In genomic region chr1:3219005-3219724, GRCh38 we compare ENCODE assay signal across 9 cellular contexts.
DNase-seq lines count a peak whose midpoint lies in the region; TF ChIP-seq lines count a peak whose summit lies in the region.
"Had no signal": no experiment of that assay in that cellular context is flagged by ENCODE, and none has a peak within 500 bp of the region (broad histone marks: within the 10 kb centered on the region; RNA-seq: fewer than 3 reads in every experiment).

No MANE protein-coding gene starts in this region.

- peaks cover 0 to 5% (median 3%) of the 10 kb centered on the region in 3 donors for H3K27me3 Mint-ChIP-seq in immature natural killer cell (ENCODE audit: low read depth in 3 of 3)
- H3K27me3 Mint-ChIP-seq: activated naive CD4-positive, alpha-beta T cell treated with anti-CD3 and anti-CD28 coated beads, Interleukin-2, amount 50 U/mL, for 24 hours had no signal

- no peaks in the 10 kb centered on the region for H3K9me3 Mint-ChIP-seq in immature natural killer cell
- H3K9me3 Mint-ChIP-seq: activated naive CD4-positive, alpha-beta T cell treated with anti-CD3 and anti-CD28 coated beads, Interleukin-2, amount 50 U/mL, for 24 hours had no signal

- peak; percentile 2 for DNase-seq in GM04503 (ENCODE audit: low read depth)
- peak; percentile 6 to 50 for DNase-seq in cardiac fibroblast (ENCODE audit: low read depth in 2 of 2)
- DNase-seq in inferior parietal cortex (ENCODE audit: extremely low spot score) = peak; percentile 83
- DNase-seq in retinal pigment epithelial cell (ENCODE audit: low read depth) = peak; percentile 90
- DNase-seq in activated CD4-positive, CD25-positive, alpha-beta regulatory T cell treated with anti-CD3 and anti-CD28 coated beads, Interleukin-2, amount 50 U/mL, for 72 hours = no peak
- DNase-seq in immature natural killer cell = no peak
- DNase-seq in T-helper 1 cell = no peak
- no peak for DNase-seq in GM13976 (ENCODE audit: low spot score)

- no peak overlapping the region for H3K4me3 Mint-ChIP-seq in immature natural killer cell
- H3K4me3 Mint-ChIP-seq: activated naive CD4-positive, alpha-beta T cell treated with anti-CD3 and anti-CD28 coated beads, Interleukin-2, amount 50 U/mL, for 24 hours had no signal

- no peak overlapping the region for H3K27ac Mint-ChIP-seq in immature natural killer cell
- H3K27ac Mint-ChIP-seq: activated naive CD4-positive, alpha-beta T cell treated with anti-CD3 and anti-CD28 coated beads, Interleukin-2, amount 50 U/mL, for 24 hours had no signal

- in situ Hi-C loops in GM13976 (cut with MboI; ENCODE audit: low sequenced_read_pairs, unreplicated experiment) = no loop called here

- no peaks in the 10 kb centered on the region for H3K4me1 Mint-ChIP-seq in immature natural killer cell
- H3K4me1 Mint-ChIP-seq: activated naive CD4-positive, alpha-beta T cell treated with anti-CD3 and anti-CD28 coated beads, Interleukin-2, amount 50 U/mL, for 24 hours had no signal

- H3K4me3 ChIP-seq in cardiac fibroblast (replicated peaks in 1 of 2; ENCODE audit: low read depth in 2 of 2, low read length in 2 of 2) = no peak overlapping the region
- no peak overlapping the region for H3K4me3 ChIP-seq in retinal pigment epithelial cell (ENCODE audit: low read length)

- TF ChIP-seq CTCF in cardiac fibroblast (IDR thresholded peaks at IDR 0.05; ENCODE audit: low read depth, low read length) (no peak), retinal pigment epithelial cell (conservative IDR thresholded peaks at IDR 0.05; ENCODE audit: low read depth, low read length) (no peak), GM13976 (IDR thresholded peaks at IDR 0.05; ENCODE audit: borderline replicate concordance, control extremely low read depth, extremely low read depth, insufficient read depth, missing control alignments) (no peak)

- no peaks in the 10 kb centered on the region for H3K36me3 Mint-ChIP-seq in immature natural killer cell
- H3K36me3 Mint-ChIP-seq: activated naive CD4-positive, alpha-beta T cell treated with anti-CD3 and anti-CD28 coated beads, Interleukin-2, amount 50 U/mL, for 24 hours had no signal

Comparison
In these comparisons a context has a peak if more than half of its experiments do, and no peak if none do; other contexts are left out.
1. DNase-seq: peak in GM04503 (single experiment), cardiac fibroblast (2 of 2), inferior parietal cortex (single experiment) and retinal pigment epithelial cell (single experiment); none in activated CD4-positive, CD25-positive, alpha-beta regulatory T cell treated with anti-CD3 and anti-CD28 coated beads, Interleukin-2, amount 50 U/mL, for 72 hours (single experiment), immature natural killer cell (0 of 3), T-helper 1 cell (0 of 5) and GM13976 (single experiment).